ENCODE assay signal across 8 cellular contexts in the genomic region with DNA sequence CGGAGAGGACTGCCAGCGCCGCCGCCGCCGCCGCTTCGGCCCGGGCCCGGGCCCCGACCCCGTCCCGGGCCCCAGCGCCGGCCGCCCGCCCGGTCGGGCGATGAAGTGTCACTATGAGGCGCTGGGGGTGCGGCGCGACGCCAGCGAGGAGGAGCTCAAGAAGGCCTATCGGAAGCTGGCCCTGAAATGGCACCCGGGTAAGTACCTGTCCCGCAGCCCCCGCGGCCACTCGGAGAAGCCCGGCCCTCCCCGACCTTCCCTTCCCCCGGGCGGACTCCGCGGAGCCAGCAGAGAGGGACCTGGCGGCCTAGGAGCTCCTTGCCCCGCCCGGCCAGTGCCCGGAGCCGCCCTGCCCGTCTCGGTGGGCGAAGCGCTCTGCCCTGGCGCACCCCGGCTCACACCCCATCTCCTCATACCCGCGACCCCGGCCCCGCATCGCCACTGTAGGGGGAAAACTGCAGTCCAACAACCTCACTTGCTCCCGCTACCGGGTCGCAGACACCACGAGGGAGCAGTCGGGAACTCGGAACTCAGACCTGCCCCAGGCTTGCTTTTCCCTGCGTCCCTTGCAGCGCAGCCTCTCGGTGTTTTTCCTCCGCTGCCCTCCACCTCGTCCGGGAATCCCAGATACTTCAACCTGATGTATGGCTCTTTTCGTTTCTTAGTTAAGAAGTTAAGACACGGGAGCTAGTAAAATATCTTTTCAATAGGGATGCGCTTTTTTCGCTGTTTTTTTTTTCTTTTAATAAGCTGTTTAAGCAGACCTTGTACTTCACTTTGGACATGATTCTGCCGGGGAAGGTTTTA. TPM values are rescaled to one million over a fixed set of nuclear protein-coding genes. Genes with fewer than 3 reads are reported as not detected.
DNase-seq lines count a peak whose midpoint lies in the region; ATAC-seq and TF ChIP-seq lines count a peak whose summit lies in the region.

No MANE protein-coding gene starts in this region.

- no peak for TF ChIP-seq CTCF in CD4-positive, alpha-beta T cell (IDR thresholded peaks at IDR 0.05)
- TF ChIP-seq CTCF in activated CD8-positive, alpha-beta T cell treated with anti-CD3 and anti-CD28 coated beads for 36 hours (IDR thresholded peaks at IDR 0.05): no peak

- WGBS in ectodermal cell, 2 experiments: 0% methylated on average over 71 of the region's 71 CpGs

- peaks cover 37% of the 10 kb centered on the region for H3K4me1 Mint-ChIP-seq in CD4-positive, alpha-beta T cell (ENCODE audit: low read depth)
- H3K4me1 Mint-ChIP-seq in activated CD8-positive, alpha-beta T cell treated with anti-CD3 and anti-CD28 coated beads for 36 hours (ENCODE audit: low read depth): peaks cover 44% of the 10 kb centered on the region

- peak overlapping the region; percentile 99 for H3K4me3 Mint-ChIP-seq in CD4-positive, alpha-beta T cell
- H3K4me3 Mint-ChIP-seq in activated CD8-positive, alpha-beta T cell treated with anti-CD3 and anti-CD28 coated beads for 36 hours: peak overlapping the region; percentile 94

- no peaks in the 10 kb centered on the region for H3K9me3 Mint-ChIP-seq in CD4-positive, alpha-beta T cell
- no peaks in the 10 kb centered on the region for H3K9me3 Mint-ChIP-seq in activated CD8-positive, alpha-beta T cell treated with anti-CD3 and anti-CD28 coated beads for 36 hours

- H3K27ac Mint-ChIP-seq in CD4-positive, alpha-beta T cell: peak overlapping the region; percentile 95
- peak overlapping the region; percentile 97 for H3K27ac Mint-ChIP-seq in activated CD8-positive, alpha-beta T cell treated with anti-CD3 and anti-CD28 coated beads for 36 hours

- POLR2A ChIA-PET in CD4-positive, alpha-beta T cell (lab: Charles Lee): interaction anchor here (0.6 to 3.6 kb wide), 23 partner anchors 9 to 1946 kb away, joined by 3 to 217 read pairs (median 6); partner anchors contain the start of genes AMACR, BRIX1, IL7R and LMBRD2
- POLR2A ChIA-PET in activated CD8-positive, alpha-beta T cell treated with anti-CD3 and anti-CD28 coated beads for 36 hours (lab: Charles Lee): interaction anchor here (0.8 to 3.8 kb wide), 5 partner anchors 9 to 925 kb away, joined by 3 to 70 read pairs (median 3); partner anchors contain the start of genes BRIX1 and RAD1

- CTCF ChIA-PET in CD4-positive, alpha-beta T cell (lab: Charles Lee): interaction anchor here (0.7 to 2.6 kb wide), 3 partner anchors 14 to 1312 kb away, joined by 3 to 16 read pairs (median 3); partner anchors contain the start of genes BRIX1, NADK2 and RAD1
- CTCF ChIA-PET in activated CD8-positive, alpha-beta T cell treated with anti-CD3 and anti-CD28 coated beads for 36 hours (lab: Charles Lee): interaction anchor here (1.5 to 2.9 kb wide), 2 partner anchors 11 to 14 kb away, joined by 5 to 13 read pairs; partner anchors contain the start of genes BRIX1 and RAD1

- H3K36me3 Mint-ChIP-seq in CD4-positive, alpha-beta T cell (ENCODE audit: low read depth): peaks cover 47% of the 10 kb centered on the region
- H3K36me3 Mint-ChIP-seq in activated CD8-positive, alpha-beta T cell treated with anti-CD3 and anti-CD28 coated beads for 36 hours (ENCODE audit: low read depth): peaks cover 35% of the 10 kb centered on the region

- peak; percentile 62 for ATAC-seq in CD4-positive, alpha-beta T cell (ENCODE audit: poor library complexity)
- peak; percentile 74 for ATAC-seq in GM19397 (IDR thresholded peaks at IDR 0.05; ENCODE audit: unreplicated experiment)
- peak; percentile 78 for ATAC-seq in HG03521 (IDR thresholded peaks at IDR 0.05; ENCODE audit: unreplicated experiment)
- peak; percentile 70 for ATAC-seq in activated CD8-positive, alpha-beta T cell treated with anti-CD3 and anti-CD28 coated beads for 36 hours

- peaks cover 5% of the 10 kb centered on the region for H3K4me1 ChIP-seq in ectodermal cell (ENCODE audit: control insufficient read depth, insufficient read depth, low read length)

- peak overlapping the region; percentile 80 for H3K4me3 ChIP-seq in ectodermal cell (ENCODE audit: insufficient read depth, low read depth, low read length)

- peaks cover 7% of the 10 kb centered on the region for H3K36me3 ChIP-seq in ectodermal cell (ENCODE audit: control insufficient read depth, insufficient read depth, low read length)

- H3K27ac ChIP-seq in CD4-positive, alpha-beta T cell (ENCODE audit: low read depth, low read length): peak overlapping the region; percentile 72
- peak overlapping the region; percentile 73 for H3K27ac ChIP-seq in ectodermal cell (ENCODE audit: insufficient read depth, low read depth, low read length, poor library complexity, severe bottlenecking)

- H3K27me3 Mint-ChIP-seq in CD4-positive, alpha-beta T cell: no peaks in the 10 kb centered on the region
- H3K27me3 Mint-ChIP-seq in activated CD8-positive, alpha-beta T cell treated with anti-CD3 and anti-CD28 coated beads for 36 hours: no peaks in the 10 kb centered on the region

- H3K27me3 ChIP-seq in CD4-positive, alpha-beta T cell (ENCODE audit: control insufficient read depth, insufficient read depth, low read length): no peaks in the 10 kb centered on the region
- no peaks in the 10 kb centered on the region for H3K27me3 ChIP-seq in ectodermal cell (ENCODE audit: control insufficient read depth, insufficient read depth, low read length, poor library complexity, severe bottlenecking)

- H3K9me3 ChIP-seq in CD4-positive, alpha-beta T cell (ENCODE audit: control insufficient read depth, low read length): no peaks in the 10 kb centered on the region
- H3K9me3 ChIP-seq in ectodermal cell (ENCODE audit: control insufficient read depth, low read length): no peaks in the 10 kb centered on the region

- intact Hi-C loops in CD4-positive, alpha-beta T cell (cut with DNase I, micrococcal nuclease): loop anchor here (1.0 to 10.0 kb wide), 7 partner anchors 15 to 1315 kb away; partner anchors contain the start of genes BRIX1 (in 2 of the 2), LMBRD2 (in 2 of the 2), NADK2 (in 2 of the 2) and RAD1 (in 2 of the 2)
- intact Hi-C loops in activated CD8-positive, alpha-beta T cell treated with anti-CD3 and anti-CD28 coated beads for 36 hours (cut with micrococcal nuclease): no loop called here

- DNase-seq in CD4-positive, alpha-beta T cell: peak; percentile 65 to 79 (median 69)
- DNase-seq in NCI-H82 treated with DMSO at 0.1 percent for 48 hours (lab: John Stamatoyannopoulos, UW; ENCODE audit: unreplicated experiment) (peak; percentile 15), lung microvascular endothelial cell (ENCODE audit: low read depth in 2 of 2) (peak; percentile 56 to 82)
- DNase-seq in activated CD8-positive, alpha-beta T cell treated with anti-CD3 and anti-CD28 coated beads for 36 hours: peak; percentile 89
- peak; percentile 59 to 76 (median 65) for DNase-seq in stimulated activated CD4-positive, alpha-beta T cell treated with anti-CD3 and anti-CD28 coated beads, TNF-alpha, amount 100 ng/mL, for 48 hours (ENCODE audit: low read depth in 3 of 3)

RNA-seq across cellular contexts. Expression of gene DNAJC21, which starts 0.6 kb away (rescaled TPM):
- 10 to 100 TPM; 47.9 to 50.4 TPM for total RNA-seq in CD4-positive, alpha-beta T cell
- total RNA-seq in activated CD8-positive, alpha-beta T cell treated with anti-CD3 and anti-CD28 coated beads for 36 hours: 10 to 100 TPM; 48.3 to 51.8 TPM
- polyA plus RNA-seq in ectodermal cell (2013, experiment 1 of 4): 47.5 TPM
- 40.3 TPM for polyA plus RNA-seq in ectodermal cell (2013, experiment 2 of 4)
- polyA plus RNA-seq in ectodermal cell (2013, experiment 3 of 4): 44.1 TPM
- polyA plus RNA-seq in ectodermal cell (2013, experiment 4 of 4): 50.6 TPM
- total RNA-seq in lung microvascular endothelial cell: 15.9 and 22.8 TPM in 2 replicates

RNA-seq across cellular contexts. Expression of gene BRIX1, which starts 14.4 kb away (rescaled TPM):
- 10 to 100 TPM; 29.7 to 30.2 TPM for total RNA-seq in CD4-positive, alpha-beta T cell
- total RNA-seq in activated CD8-positive, alpha-beta T cell treated with anti-CD3 and anti-CD28 coated beads for 36 hours: 10 to 100 TPM; 77.3 to 78.8 TPM
- polyA plus RNA-seq in ectodermal cell (2013, experiment 1 of 4): 46.2 TPM
- polyA plus RNA-seq in ectodermal cell (2013, experiment 2 of 4): 45.8 TPM
- polyA plus RNA-seq in ectodermal cell (2013, experiment 3 of 4): 42.7 TPM
- 49.4 TPM for polyA plus RNA-seq in ectodermal cell (2013, experiment 4 of 4)
- 17.0 and 21.8 TPM in 2 replicates for total RNA-seq in lung microvascular endothelial cell

RNA-seq across cellular contexts. Expression of gene RAD1, which starts 14.6 kb away (rescaled TPM):
- total RNA-seq in CD4-positive, alpha-beta T cell: 10 to 100 TPM; 26.7 to 29.2 TPM
- 10 to 100 TPM; 37.9 to 39.2 TPM for total RNA-seq in activated CD8-positive, alpha-beta T cell treated with anti-CD3 and anti-CD28 coated beads for 36 hours
- polyA plus RNA-seq in ectodermal cell (2013, experiment 1 of 4): 36.6 TPM
- polyA plus RNA-seq in ectodermal cell (2013, experiment 2 of 4): 39.4 TPM
- 34.5 TPM for polyA plus RNA-seq in ectodermal cell (2013, experiment 3 of 4)
- 32.5 TPM for polyA plus RNA-seq in ectodermal cell (2013, experiment 4 of 4)
- 23.1 and 27.6 TPM in 2 replicates for total RNA-seq in lung microvascular endothelial cell

Comparison
In these comparisons a context has a peak if more than half of its experiments do, and no peak if none do; other contexts are left out.
1. Peak in every context shown above with its lines: DNase-seq, ATAC-seq, H3K4me3 ChIP-seq and H3K27ac ChIP-seq.
2. DNase-seq: peak in every context shown above with its lines; median percentile 89 in activated CD8-positive, alpha-beta T cell treated with anti-CD3 and anti-CD28 coated beads for 36 hours; 69 in CD4-positive, alpha-beta T cell; 69 in lung microvascular endothelial cell; 65 in stimulated activated CD4-positive, alpha-beta T cell treated with anti-CD3 and anti-CD28 coated beads, TNF-alpha, amount 100 ng/mL, for 48 hours; 15 in NCI-H82 treated with DMSO at 0.1 percent for 48 hours.